Comparison of ENCODE assay signal across 36 cellular contexts in genomic region chr16:77491091-77491490, GRCh38. TPM values are rescaled to one million over a fixed set of nuclear protein-coding genes. Genes with fewer than 3 reads are reported as not detected.
"Had no signal": no experiment of that assay in that cellular context is flagged by ENCODE, and none has a peak within 500 bp of the region (broad histone marks: within the 10 kb centered on the region; RNA-seq: fewer than 3 reads in every experiment).

No MANE protein-coding gene starts in this region.

- DNase-seq: Karpas-422, Kasumi-1, MG63, MM.1S, MV-4-11, NCI-H1048, NCI-H1092, NCI-H1092 treated with DMSO at 0.1 percent for 48 hours, NCI-H1105, NCI-H1105 treated with DMSO at 0.1 percent for 48 hours, NCI-H1417, NCI-H1417 treated with DMSO at 0.1 percent for 48 hours, NCI-H1436, NCI-H1436 treated with DMSO at 0.1 percent for 48 hours, NCI-H146, NCI-H1694, NCI-H1694 treated with DMSO at 0.1 percent for 48 hours, NCI-H187, NCI-H187 treated with DMSO at 0.1 percent for 48 hours, NCI-H1930, NCI-H2029, NCI-H2029 treated with DMSO at 0.1 percent for 48 hours, NCI-H2081, NCI-H2081 treated with DMSO at 0.1 percent for 48 hours, NCI-H2107, NCI-H2171, NCI-H2171 treated with DMSO at 0.1 percent for 48 hours, NCI-H2227 treated with DMSO at 0.1 percent for 48 hours, NCI-H226, NCI-H345, NCI-H446, NCI-H446 treated with DMSO at 0.1 percent for 48 hours, NCI-H510A, NCI-H510A treated with DMSO at 0.1 percent for 48 hours had no signal

- H3K9me3 ChIP-seq: MG63 had no signal

- H3K27me3 ChIP-seq: MG63 had no signal

- H3K36me3 ChIP-seq: MG63 had no signal

- H3K4me3 ChIP-seq: MG63 had no signal

RNA-seq across cellular contexts. Expression of gene ADAMTS18, which starts 56.3 kb away (rescaled TPM):
- total RNA-seq: MCF 10A, NCI-H460 had no signal
